Comparison of ENCODE assay signal across 20 cellular contexts in the genomic region with DNA sequence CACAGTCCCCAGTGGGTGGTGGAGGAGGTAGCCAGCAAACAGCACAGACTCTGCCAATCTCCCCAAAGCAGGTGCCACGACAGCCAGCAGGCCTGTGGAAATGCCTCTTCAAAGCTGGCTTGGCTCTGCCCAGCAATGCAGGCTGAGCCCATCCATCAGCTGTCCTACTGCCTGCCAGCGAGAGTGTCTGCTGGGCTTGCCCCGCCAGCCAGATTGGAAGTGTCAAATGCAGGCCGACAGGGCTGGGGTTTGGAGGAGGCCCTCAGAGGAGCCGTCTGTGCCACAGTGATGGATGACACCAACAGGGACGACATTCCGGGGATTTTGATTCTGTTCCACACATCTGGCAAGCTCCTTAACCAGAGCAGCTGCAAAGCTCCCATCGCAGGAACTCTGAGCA. TPM values are rescaled to one million over a fixed set of nuclear protein-coding genes. Genes with fewer than 3 reads are reported as not detected.
"Had no signal": no experiment of that assay in that cellular context is flagged by ENCODE, and none has a peak within 500 bp of the region (broad histone marks: within the 10 kb centered on the region; RNA-seq: fewer than 3 reads in every experiment).

No MANE protein-coding gene starts in this region.

- H3K4me1 ChIP-seq: tibial artery had no signal

- H3K9me3 ChIP-seq: mucosa of descending colon had no signal

- H2AFZ ChIP-seq: hepatocyte had no signal

- H3K27me3 ChIP-seq: hepatocyte, tibial artery had no signal

- H3K4me2 ChIP-seq: hepatocyte had no signal

- H3K4me3 ChIP-seq: hepatocyte, mucosa of descending colon, skin epidermis, tibial artery had no signal

- DNase-seq: activated CD4-positive, alpha-beta T cell treated with anti-CD3 and anti-CD28 coated beads for 1 hour; activated CD4-positive, alpha-beta T cell treated with anti-CD3 and anti-CD28 coated beads, Interleukin-2, amount 50 U/mL, for 1 hour; activated CD8-positive, alpha-beta T cell treated with anti-CD3 and anti-CD28 coated beads, Interleukin-2, amount 10 ng/mL, durations not matched to agents 7 days and 5 days; activated gamma-delta T cell treated with Interleukin-2 at 50 U/mL for 16 hours; cortex of kidney; effector CD4-positive, alpha-beta T cell; immature natural killer cell; kidney glomerular epithelial cell; mesenchymal stem cell; mucosa of descending colon; naive thymus-derived CD4-positive, alpha-beta T cell; stimulated activated CD4-positive, alpha-beta T cell treated with anti-CD3 and anti-CD28 coated beads, Interleukin-1b, Interleukin-23, amount 100 ng/mL, for 48 hours; T-cell; tibial artery; WERI-Rb-1 had no signal

- H3K27ac ChIP-seq: hepatocyte, skin epidermis, tibial artery, WERI-Rb-1 had no signal

- H3K36me3 ChIP-seq: tibial artery, WERI-Rb-1 had no signal

- ATAC-seq: activated CD8-positive, alpha-beta T cell treated with anti-CD3 and anti-CD28 coated beads, Interleukin-2, amount 10 ng/mL, durations not matched to agents 7 days and 5 days; mucosa of descending colon; naive thymus-derived CD4-positive, alpha-beta T cell; T-cell had no signal

RNA-seq across cellular contexts. Expression of gene HABP2, which starts 16.7 kb away (rescaled TPM):
- total RNA-seq: activated CD8-positive, alpha-beta T cell treated with anti-CD3 and anti-CD28 coated beads, Interleukin-2, amount 10 ng/mL, durations not matched to agents 7 days and 5 days; bronchial epithelial cell; cerebellum; fibroblast of villous mesenchyme; mucosa of descending colon; naive thymus-derived CD4-positive, alpha-beta T cell had no signal
